Comparison of ENCODE assay signal across 1 cellular context in genomic region chr22:25373961-25374360, GRCh38.
TF ChIP-seq lines count a peak whose summit lies in the region.

No MANE protein-coding gene starts in this region.

TF ChIP-seq in GM23338, 12 proteins besides CTCF, POLR2A, EP300 and RAD21:
- TF ChIP-seq ZNF462 (CRISPR knock-in tag; IDR thresholded peaks at IDR 0.05) (no peak), CREB1 (CRISPR knock-in tag; IDR thresholded peaks at IDR 0.05; ENCODE audit: low read depth) (no peak), POLR2AphosphoS5 (IDR thresholded peaks at IDR 0.05; ENCODE audit: low read depth) (no peak)
